In genomic region chr6:27374824-27375612, GRCh38 we compare ENCODE assay signal across 8 cellular contexts. TPM values are rescaled to one million over a fixed set of nuclear protein-coding genes. Genes with fewer than 3 reads are reported as not detected.
DNase-seq lines count a peak whose midpoint lies in the region; ATAC-seq and TF ChIP-seq lines count a peak whose summit lies in the region.

No MANE protein-coding gene starts in this region.

- H3K4me1 ChIP-seq in DND-41 (ENCODE audit: insufficient read depth, low read length) = peaks cover 6% of the 10 kb centered on the region; the same call in 1 of the 2 replicates
- peaks cover 4 to 21% (median 19%) of the 10 kb centered on the region in 5 donors for H3K4me1 ChIP-seq in subcutaneous abdominal adipose tissue (ENCODE audit: control insufficient read depth in 5 of 5, insufficient read depth in 5 of 5, low read length in 5 of 5)

- H3K4me3 ChIP-seq in DND-41 (ENCODE audit: low read depth in 1 of 2, low read length in 2 of 2) (no peak overlapping the region), subcutaneous abdominal adipose tissue (ENCODE audit: low read depth in 1 of 5, low read length in 5 of 5) (peak overlapping the region; percentile 83 to 99 (median 92))

- H3K27me3 ChIP-seq in DND-41 (ENCODE audit: insufficient read depth, low read length, poor library complexity) (no peaks in the 10 kb centered on the region), subcutaneous abdominal adipose tissue (ENCODE audit: control insufficient read depth in 5 of 5, insufficient read depth in 4 of 5, low read length in 5 of 5) (no peaks in the 10 kb centered on the region)

- no peaks in the 10 kb centered on the region for H3K9me3 ChIP-seq in DND-41 (ENCODE audit: insufficient read depth, low read length, severe bottlenecking)
- no peaks in the 10 kb centered on the region for H3K9me3 ChIP-seq in subcutaneous abdominal adipose tissue (ENCODE audit: control insufficient read depth in 5 of 5, low read length in 5 of 5)

- peaks cover 20% of the 10 kb centered on the region for H3K4me1 Mint-ChIP-seq in activated naive CD8-positive, alpha-beta T cell treated with anti-CD3 and anti-CD28 coated beads for 36 hours

- H3K4me2 ChIP-seq in DND-41 (ENCODE audit: insufficient read depth, low read length) = peak overlapping the region; percentile 56; the same call in 1 of the 2 replicates

- no peak for ATAC-seq in DND-41 (ENCODE audit: insufficient read depth, low read depth)
- peak; percentile 60 for ATAC-seq in HG03469 (IDR thresholded peaks at IDR 0.05; ENCODE audit: unreplicated experiment)
- no peak for ATAC-seq in HG03571 (IDR thresholded peaks at IDR 0.05; ENCODE audit: unreplicated experiment)

- H3K27ac Mint-ChIP-seq in activated naive CD8-positive, alpha-beta T cell treated with anti-CD3 and anti-CD28 coated beads for 36 hours = peak overlapping the region; percentile 74

- H3K27me3 Mint-ChIP-seq in activated naive CD8-positive, alpha-beta T cell treated with anti-CD3 and anti-CD28 coated beads for 36 hours = no peaks in the 10 kb centered on the region

- H3K36me3 ChIP-seq in DND-41 (ENCODE audit: insufficient read depth, low read length) (no peaks in the 10 kb centered on the region), subcutaneous abdominal adipose tissue (ENCODE audit: control insufficient read depth in 5 of 5, insufficient read depth in 5 of 5, low read length in 5 of 5) (no peaks in the 10 kb centered on the region)

- H3K79me2 ChIP-seq in DND-41 (ENCODE audit: insufficient read depth, low read length) = no peaks in the 10 kb centered on the region

- intact Hi-C loops in head of caudate nucleus (cut with DNase I) = no loop called here

- H3K9ac ChIP-seq in DND-41 (ENCODE audit: low read depth, low read length) = no peak overlapping the region
- peak overlapping the region; percentile 68 to 89 (median 80) for H3K9ac ChIP-seq in subcutaneous abdominal adipose tissue (ENCODE audit: low read length in 5 of 5)

- no peak for TF ChIP-seq CTCF in DND-41 (IDR thresholded peaks at IDR 0.05; ENCODE audit: borderline replicate concordance, extremely low read depth, low read length, poor library complexity, severe bottlenecking)

- no peaks in the 10 kb centered on the region for H3K36me3 Mint-ChIP-seq in activated naive CD8-positive, alpha-beta T cell treated with anti-CD3 and anti-CD28 coated beads for 36 hours

- H4K20me1 ChIP-seq in DND-41 (ENCODE audit: insufficient read depth, low read length) = no peaks in the 10 kb centered on the region

- peak overlapping the region; percentile 62 for H2AFZ ChIP-seq in DND-41 (ENCODE audit: low read depth, low read length)

- peak overlapping the region; percentile 86 for H3K4me3 Mint-ChIP-seq in activated naive CD8-positive, alpha-beta T cell treated with anti-CD3 and anti-CD28 coated beads for 36 hours

- H3K27ac ChIP-seq in DND-41 (ENCODE audit: low read length) (no peak overlapping the region), subcutaneous abdominal adipose tissue (ENCODE audit: low read depth, low read length) (no peak overlapping the region)

- no peak for DNase-seq in DND-41
- peak; percentile 39 for DNase-seq in SK-N-DZ (ENCODE audit: low spot score)
- peak; percentile 77 for DNase-seq in activated naive CD8-positive, alpha-beta T cell treated with anti-CD3 and anti-CD28 coated beads for 36 hours
- DNase-seq in head of caudate nucleus = peak; percentile 56 to 92 (median 78)
- DNase-seq in nucleus accumbens (lab: John Stamatoyannopoulos, UW) = peak in 54 of 56 donors; percentile 1 to 81 (median 48)

- no peaks in the 10 kb centered on the region for H3K9me3 Mint-ChIP-seq in activated naive CD8-positive, alpha-beta T cell treated with anti-CD3 and anti-CD28 coated beads for 36 hours

RNA-seq across cellular contexts. Expression of gene ZNF391, which starts 13.5 kb away (rescaled TPM):
- 2.8 and 7.7 TPM in 2 replicates for polyA plus RNA-seq in SK-N-DZ (2014; cell fraction: cytosol; rRNA removed)
- polyA plus RNA-seq in SK-N-DZ (2014; cell fraction: nucleus; rRNA removed) = 1.5 and 1.8 TPM in 2 replicates
- 1 to 10 TPM; 4.8 to 6.8 TPM for total RNA-seq in activated naive CD8-positive, alpha-beta T cell treated with anti-CD3 and anti-CD28 coated beads for 36 hours

Comparison
In these comparisons a context has a peak if more than half of its experiments do, and no peak if none do; other contexts are left out.
1. H3K4me3 ChIP-seq: peak in subcutaneous abdominal adipose tissue (5 of 5); none in DND-41 (0 of 2).